Comparison of ENCODE assay signal across 34 cellular contexts in genomic region chr19:33008738-33009137, GRCh38.
"Had no signal": no experiment of that assay in that cellular context is flagged by ENCODE, and none has a peak within 500 bp of the region (broad histone marks: within the 10 kb centered on the region; RNA-seq: fewer than 3 reads in every experiment).

No MANE protein-coding gene starts in this region.

- DNase-seq: Karpas-422, Kasumi-1, MG63, MM.1S, MV-4-11, NCI-H1048, NCI-H1092, NCI-H1092 treated with DMSO at 0.1 percent for 48 hours, NCI-H1105, NCI-H1105 treated with DMSO at 0.1 percent for 48 hours, NCI-H1417, NCI-H1417 treated with DMSO at 0.1 percent for 48 hours, NCI-H1436, NCI-H1436 treated with DMSO at 0.1 percent for 48 hours, NCI-H146, NCI-H1694, NCI-H1694 treated with DMSO at 0.1 percent for 48 hours, NCI-H187, NCI-H187 treated with DMSO at 0.1 percent for 48 hours, NCI-H1930, NCI-H2029, NCI-H2029 treated with DMSO at 0.1 percent for 48 hours, NCI-H2081, NCI-H2081 treated with DMSO at 0.1 percent for 48 hours, NCI-H2107, NCI-H2171, NCI-H2171 treated with DMSO at 0.1 percent for 48 hours, NCI-H2227 treated with DMSO at 0.1 percent for 48 hours, NCI-H226, NCI-H345, NCI-H446, NCI-H446 treated with DMSO at 0.1 percent for 48 hours, NCI-H510A, NCI-H510A treated with DMSO at 0.1 percent for 48 hours had no signal

- H3K36me3 ChIP-seq: MG63 had no signal

- H3K9me3 ChIP-seq: MG63 had no signal

- H3K4me3 ChIP-seq: MG63 had no signal
